In the genomic region with DNA sequence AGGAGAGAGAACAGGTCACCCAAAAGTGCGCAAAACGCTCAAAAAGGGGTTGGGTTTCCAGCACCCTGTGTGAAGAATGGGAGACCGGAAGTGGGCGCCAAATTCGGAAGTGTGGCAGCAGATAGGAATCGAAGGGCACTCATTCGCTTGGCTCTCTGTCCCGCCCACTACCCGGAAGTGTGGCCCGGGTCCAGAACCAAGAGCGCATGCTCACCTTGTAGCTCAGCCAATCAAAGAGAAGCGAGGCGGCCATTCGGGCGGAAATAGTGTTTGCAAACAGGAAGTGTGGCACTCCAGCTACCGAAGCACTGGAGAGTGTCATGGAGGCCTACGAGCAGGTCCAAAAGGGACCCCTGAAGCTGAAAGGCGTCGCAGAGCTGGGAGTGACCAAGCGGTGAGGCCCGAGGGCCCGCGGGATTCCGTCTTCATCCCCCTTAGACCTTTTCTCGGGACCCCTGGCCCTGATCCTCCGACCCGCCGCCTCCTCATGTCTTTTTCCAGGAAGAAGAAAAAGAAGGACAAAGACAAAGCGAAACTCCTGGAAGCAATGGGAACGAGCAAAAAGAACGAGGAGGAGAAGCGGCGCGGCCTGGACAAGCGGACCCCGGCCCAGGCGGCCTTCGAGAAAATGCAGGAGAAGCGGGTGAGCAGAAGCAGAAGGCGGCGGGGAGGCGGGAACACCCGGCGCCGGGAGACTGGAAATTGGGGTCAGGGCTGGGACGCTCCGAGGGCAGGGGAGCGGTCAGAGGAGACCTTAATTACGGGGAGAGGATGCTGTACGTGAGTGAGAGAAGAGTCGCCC, we compare ENCODE assay signal across 8 cellular contexts. TPM values are rescaled to one million over a fixed set of nuclear protein-coding genes. Genes with fewer than 3 reads are reported as not detected.
DNase-seq lines count a peak whose midpoint lies in the region; ATAC-seq, FAIRE-seq and TF ChIP-seq lines count a peak whose summit lies in the region.

A gene (plus strand): TSS at position 288 of the 802 bp plus-strand sequence. CDS start 33 bp downstream, at position 321.

- WGBS in body of pancreas, 2 donors: 0% methylated on average over 33 to 51 of the region's 51 CpGs

- H3K36me3 ChIP-seq in body of pancreas (replicated peaks in 1 of 2; ENCODE audit: insufficient read depth in 1 of 2, low read depth in 2 of 2): peaks cover 0 to 3% of the 10 kb centered on the region in 2 donors

- ATAC-seq in GM18520 (IDR thresholded peaks at IDR 0.05; ENCODE audit: unreplicated experiment) (peak; percentile 93), HG03064 (IDR thresholded peaks at IDR 0.05; ENCODE audit: low read depth, unreplicated experiment) (peak; percentile 81), body of pancreas (peak; percentile 100), sciatic nerve (peak; percentile 99)

- intact Hi-C loops in body of pancreas (cut with DNase I) (no loop called here), sciatic nerve (cut with DNase I) (no loop called here)

- peaks cover 29% of the 10 kb centered on the region for H3K4me1 ChIP-seq in body of pancreas

- TF ChIP-seq POLR2A in body of pancreas (IDR thresholded peaks at IDR 0.05): peak; percentile 55 to 91 (median 90)

- peak within 1 kb of the TSS in 3 of 4 donors; percentile 51 to 80 (median 56) for H3K27ac ChIP-seq in body of pancreas

- TF ChIP-seq CTCF in body of pancreas (IDR thresholded peaks at IDR 0.05): peak in 6 of 7 experiments; percentile 26 to 51 (median 38)

- peak; percentile 87 for DNase-seq in 8988T
- DNase-seq in NCI-H2107 treated with DMSO at 0.1 percent for 48 hours (lab: John Stamatoyannopoulos, UW; ENCODE audit: unreplicated experiment): peak; percentile 96
- peak; percentile 99 to 100 (median 99) for DNase-seq in body of pancreas
- DNase-seq in iPS DF 19.7 (ENCODE audit: low read depth, low spot score): peak; percentile 97
- DNase-seq in sciatic nerve (ENCODE audit: low spot score): peak; percentile 99

- H3K9me3 ChIP-seq in body of pancreas: no peaks in the 10 kb centered on the region

- FAIRE-seq in TTC549 (lab: Jason Lieb, UNC): peak; percentile 89

- H3K4me3 ChIP-seq in body of pancreas: peak within 1 kb of the TSS; percentile 65 to 96

- no peaks in the 10 kb centered on the region for H3K27me3 ChIP-seq in body of pancreas

RNA-seq across cellular contexts. Expression of the gene that starts here (rescaled TPM):
- 10 to 100 TPM; 29.6 to 44.5 TPM for total RNA-seq in body of pancreas
- total RNA-seq in sciatic nerve: 44.8 TPM

Comparison
In these comparisons a context has a peak if more than half of its experiments do, and no peak if none do; other contexts are left out.
1. Peak in every context shown above with its lines: DNase-seq, ATAC-seq, H3K4me3 ChIP-seq and H3K27ac ChIP-seq.